Comparison of ENCODE assay signal across 14 cellular contexts in genomic region chr20:1242530-1242929, GRCh38. TPM values are rescaled to one million over a fixed set of nuclear protein-coding genes. Genes with fewer than 3 reads are reported as not detected.
DNase-seq lines count a peak whose midpoint lies in the region; TF ChIP-seq lines count a peak whose summit lies in the region.
"Had no signal": no experiment of that assay in that cellular context is flagged by ENCODE, and none has a peak within 500 bp of the region (broad histone marks: within the 10 kb centered on the region; RNA-seq: fewer than 3 reads in every experiment).

No MANE protein-coding gene starts in this region.

- H3K36me3 ChIP-seq in brain microvascular endothelial cell (replicated peaks) (no peaks in the 10 kb centered on the region), mesodermal cell (ENCODE audit: control insufficient read depth, insufficient read depth, low read length) (no peaks in the 10 kb centered on the region)
- H3K36me3 ChIP-seq: adrenal gland, left lung had no signal

- no peak overlapping the region for H3K4me3 ChIP-seq in brain microvascular endothelial cell (ENCODE audit: low read depth, low read length)
- H3K4me3 ChIP-seq in mesodermal cell (ENCODE audit: extremely low read depth, insufficient read depth, low read length, poor library complexity, severe bottlenecking), result no peak overlapping the region
- H3K4me3 ChIP-seq: adrenal gland, left lung had no signal

- TF ChIP-seq CTCF in brain microvascular endothelial cell (IDR thresholded peaks at IDR 0.05; ENCODE audit: low read depth, low read length, missing control alignments), result no peak

- DNase-seq in EH (ENCODE audit: low read depth) (peak; percentile 93), LHCN-M2 (ENCODE audit: low read depth) (peak; percentile 77), brain microvascular endothelial cell (peak; percentile 66), superior temporal gyrus (ENCODE audit: extremely low spot score) (no peak), NK-92 (lab: John Stamatoyannopoulos, UW; ENCODE audit: unreplicated experiment) (no peak), hippocampal formation (lab: John Stamatoyannopoulos, UW) (no peak)
- no peak for DNase-seq in effector CD4-positive, alpha-beta T cell
- DNase-seq: activated CD4-positive, alpha-beta memory T cell treated with anti-CD3 and anti-CD28 coated beads for 36 hours; adrenal gland; left lung; NCI-H146; T-helper 1 cell had no signal

- peaks cover 22% of the 10 kb centered on the region for H3K4me1 ChIP-seq in mesodermal cell (ENCODE audit: control insufficient read depth, insufficient read depth, low read length, poor library complexity, severe bottlenecking)
- H3K4me1 ChIP-seq: adrenal gland had no signal

- no peaks in the 10 kb centered on the region for H3K9me3 ChIP-seq in mesodermal cell (ENCODE audit: control insufficient read depth, low read length)
- H3K9me3 ChIP-seq: adrenal gland, left lung had no signal

- H3K27me3 ChIP-seq in brain microvascular endothelial cell (replicated peaks), result no peaks in the 10 kb centered on the region
- H3K27me3 ChIP-seq: adrenal gland had no signal

- no CpG with 5 or more reads among the region's 2 CpGs for WGBS in mesodermal cell (ENCODE audit: insufficient coverage in 2 of 2), 2 experiments

- H3K27ac ChIP-seq in brain microvascular endothelial cell (no peak overlapping the region), mesodermal cell (ENCODE audit: low read depth, low read length, severe bottlenecking) (peak overlapping the region; percentile 51)
- H3K27ac ChIP-seq: adrenal gland, left lung had no signal

- in situ Hi-C loops in brain microvascular endothelial cell (cut with HindIII; ENCODE audit: low pct_ligation_motif_present, low sequenced_read_pairs), result no loop called here

RNA-seq across cellular contexts. Expression of gene RAD21L1, which starts 16.7 kb away (rescaled TPM):
- total RNA-seq in LHCN-M2 (2014; rRNA removed), result 0.19 and 0.29 TPM in 2 replicates
- 0.07 TPM for polyA plus RNA-seq in LHCN-M2 (2012)
- polyA plus RNA-seq in mesodermal cell (2013, experiment 1 of 2), result 0.88 TPM
- polyA plus RNA-seq in mesodermal cell (2013, experiment 2 of 2), result 0.66 TPM
- total RNA-seq: activated CD4-positive, alpha-beta memory T cell treated with anti-CD3 and anti-CD28 coated beads for 36 hours; adrenal gland; left lung; neural crest cell had no signal

RNA-seq across cellular contexts. Expression of gene SNPH, which starts 23.6 kb away (rescaled TPM):
- 14.0 and 15.8 TPM in 2 replicates for total RNA-seq in LHCN-M2 (2014; rRNA removed)
- 6.0 TPM for polyA plus RNA-seq in LHCN-M2 (2012)
- polyA plus RNA-seq in mesodermal cell (2013, experiment 1 of 2), result 6.2 TPM
- polyA plus RNA-seq in mesodermal cell (2013, experiment 2 of 2), result 6.0 TPM

RNA-seq across cellular contexts. Expression of gene C20orf202, which starts 39.3 kb away (rescaled TPM):
- not detected in 2 replicates for total RNA-seq in LHCN-M2 (2014; rRNA removed)
- polyA plus RNA-seq in LHCN-M2 (2012), result not detected
- 0.66 TPM for polyA plus RNA-seq in mesodermal cell (2013, experiment 1 of 2)
- polyA plus RNA-seq in mesodermal cell (2013, experiment 2 of 2), result not detected
- total RNA-seq: activated CD4-positive, alpha-beta memory T cell treated with anti-CD3 and anti-CD28 coated beads for 36 hours had no signal

RNA-seq across cellular contexts. Expression of gene TMEM74B, which starts 57.7 kb away (rescaled TPM):
- total RNA-seq in LHCN-M2 (2014; rRNA removed), result 0.13 TPM in 1 of 2 replicates, not detected in the other
- polyA plus RNA-seq in LHCN-M2 (2012), result 0.15 TPM
- polyA plus RNA-seq in mesodermal cell (2013, experiment 1 of 2), result 14.7 TPM
- 11.1 TPM for polyA plus RNA-seq in mesodermal cell (2013, experiment 2 of 2)

Comparison
In these comparisons a context has a peak if more than half of its experiments do, and no peak if none do; other contexts are left out.
1. DNase-seq: peak in EH (single experiment), LHCN-M2 (single experiment) and brain microvascular endothelial cell (single experiment); none in superior temporal gyrus (single experiment), NK-92 (single experiment), effector CD4-positive, alpha-beta T cell (single experiment) and hippocampal formation (0 of 2).